9 cellular contexts compared by ENCODE assay signal in the genomic region with DNA sequence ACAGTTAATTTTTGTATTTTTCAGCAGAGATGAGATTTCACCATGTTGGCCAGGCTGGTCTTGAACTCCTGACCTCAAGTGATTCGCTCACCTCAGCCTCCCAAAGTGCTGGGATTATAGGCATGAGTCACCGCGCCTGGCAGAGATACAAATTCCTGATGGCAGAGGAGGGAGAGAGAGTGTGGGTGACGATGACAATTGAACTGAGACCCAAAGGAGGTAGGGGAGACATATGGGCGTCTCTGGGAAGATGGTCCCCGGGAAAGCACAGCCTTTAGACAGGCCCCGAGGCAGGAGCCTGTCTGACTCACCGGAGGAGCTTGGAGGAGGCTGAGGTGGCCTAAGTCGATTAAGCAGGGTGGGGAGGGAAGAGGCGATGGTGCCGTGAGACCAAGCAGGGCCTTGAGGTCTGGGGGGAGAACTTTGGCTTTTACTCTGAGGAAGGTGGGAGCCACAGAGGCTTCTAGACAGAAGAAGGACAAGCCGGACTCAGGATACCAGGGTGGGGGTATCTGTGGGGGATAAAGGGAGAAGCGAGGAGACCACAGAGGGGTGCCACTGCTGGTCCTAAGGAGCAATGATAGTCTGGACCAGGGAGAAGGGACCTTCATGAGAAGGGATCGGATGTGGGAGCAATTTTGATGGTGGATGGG. TPM values are rescaled to one million over a fixed set of nuclear protein-coding genes. Genes with fewer than 3 reads are reported as not detected.
DNase-seq lines count a peak whose midpoint lies in the region; ATAC-seq, FAIRE-seq and TF ChIP-seq lines count a peak whose summit lies in the region.
"Had no signal": no experiment of that assay in that cellular context is flagged by ENCODE, and none has a peak within 500 bp of the region (broad histone marks: within the 10 kb centered on the region; RNA-seq: fewer than 3 reads in every experiment).

No MANE protein-coding gene starts in this region.

- peak overlapping the region; percentile 81 for H3K27ac Mint-ChIP-seq in stimulated activated naive CD8-positive, alpha-beta T cell treated with anti-CD3 and anti-CD28 coated beads, Interleukin-15, Interleukin-2, amounts not matched to agents 100 ng/mL and 50 ng/mL, for 24 hours

- peaks cover 2% of the 10 kb centered on the region for H3K9me3 Mint-ChIP-seq in stimulated activated naive CD8-positive, alpha-beta T cell treated with anti-CD3 and anti-CD28 coated beads, Interleukin-15, Interleukin-2, amounts not matched to agents 100 ng/mL and 50 ng/mL, for 24 hours

- no peak for FAIRE-seq in GM12891 (lab: Jason Lieb, UNC)

- H3K4me3 ChIP-seq in fibroblast of pulmonary artery (replicated peaks; ENCODE audit: low read depth, low read length): no peak overlapping the region

- H3K27me3 Mint-ChIP-seq in stimulated activated naive CD8-positive, alpha-beta T cell treated with anti-CD3 and anti-CD28 coated beads, Interleukin-15, Interleukin-2, amounts not matched to agents 100 ng/mL and 50 ng/mL, for 24 hours: peaks cover 5% of the 10 kb centered on the region

- POLR2A ChIA-PET in RWPE1 (lab: Yijun Ruan, JAX; ENCODE audit: low non-redundant PET): no interaction called here

- H3K4me1 Mint-ChIP-seq in stimulated activated naive CD8-positive, alpha-beta T cell treated with anti-CD3 and anti-CD28 coated beads, Interleukin-15, Interleukin-2, amounts not matched to agents 100 ng/mL and 50 ng/mL, for 24 hours (ENCODE audit: low read depth): peaks cover 60% of the 10 kb centered on the region

- no peaks in the 10 kb centered on the region for H3K36me3 Mint-ChIP-seq in stimulated activated naive CD8-positive, alpha-beta T cell treated with anti-CD3 and anti-CD28 coated beads, Interleukin-15, Interleukin-2, amounts not matched to agents 100 ng/mL and 50 ng/mL, for 24 hours (ENCODE audit: low read depth)

- DNase-seq in activated CD4-positive, alpha-beta T cell treated with anti-CD3 and anti-CD28 coated beads for 48 hours: peak; percentile 58
- DNase-seq in activated CD4-positive, alpha-beta T cell treated with anti-CD3 and anti-CD28 coated beads for 4 hours: no peak
- DNase-seq in RWPE1 (ENCODE audit: low spot score) (peak; percentile 58), fibroblast of pulmonary artery (ENCODE audit: low read depth) (peak; percentile 58), GM12891 (ENCODE audit: insufficient read length, low spot score) (no peak)

- no peak overlapping the region for H3K4me3 Mint-ChIP-seq in stimulated activated naive CD8-positive, alpha-beta T cell treated with anti-CD3 and anti-CD28 coated beads, Interleukin-15, Interleukin-2, amounts not matched to agents 100 ng/mL and 50 ng/mL, for 24 hours

- H3K27ac ChIP-seq in RWPE1: peak overlapping the region; percentile 45
- H3K27ac ChIP-seq: HL-60 had no signal

- TF ChIP-seq CTCF in RWPE1 (conservative IDR thresholded peaks at IDR 0.05; ENCODE audit: low read depth): no peak
- TF ChIP-seq CTCF in fibroblast of pulmonary artery (IDR thresholded peaks at IDR 0.05; ENCODE audit: low read length, missing control alignments): no peak

- CTCF ChIA-PET in RWPE1 (lab: Yijun Ruan, JAX): no interaction called here

- TF ChIP-seq POLR2A in GM12891 (IDR thresholded peaks at IDR 0.05; ENCODE audit: low read depth, low read length): no peak

- ATAC-seq in GM18502 (IDR thresholded peaks at IDR 0.05; ENCODE audit: poor library complexity, unreplicated experiment): no peak
- ATAC-seq in GM19324 (IDR thresholded peaks at IDR 0.05; ENCODE audit: low FRiP score, unreplicated experiment): no peak

TF ChIP-seq in GM12891, 5 proteins besides CTCF, POLR2A, EP300 and RAD21:
- TF ChIP-seq POU2F2 (IDR thresholded peaks at IDR 0.05; ENCODE audit: low read depth, low read length): no peak
- no peak for TF ChIP-seq TAF1 (IDR thresholded peaks at IDR 0.05; ENCODE audit: low read depth, low read length)
- TF ChIP-seq POLR2AphosphoS5 (IDR thresholded peaks at IDR 0.05; ENCODE audit: low read depth, low read length): no peak
- no peak for TF ChIP-seq SPI1 (IDR thresholded peaks at IDR 0.05; ENCODE audit: low read depth, low read length)
- no peak for TF ChIP-seq PAX5 (IDR thresholded peaks at IDR 0.05; ENCODE audit: insufficient read depth, low read length, severe bottlenecking)
TF ChIP-seq in GM12891: peak in this region for 0.

RNA-seq across cellular contexts. Expression of gene ARRDC2, which starts 38.2 kb away (rescaled TPM):
- polyA plus RNA-seq in GM12891 (2012; ENCODE audit: low read depth, missing spikeins): 3.6 TPM

RNA-seq across cellular contexts. Expression of gene IL12RB1, which starts 40.5 kb away (rescaled TPM):
- polyA plus RNA-seq in GM12891 (2012; ENCODE audit: low read depth, missing spikeins): 13.5 TPM

RNA-seq across cellular contexts. Expression of gene MAST3, which starts 51.4 kb away (rescaled TPM):
- 7.2 TPM for polyA plus RNA-seq in GM12891 (2012; ENCODE audit: low read depth, missing spikeins)

Comparison
In these comparisons a context has a peak if more than half of its experiments do, and no peak if none do; other contexts are left out.
1. DNase-seq: peak in activated CD4-positive, alpha-beta T cell treated with anti-CD3 and anti-CD28 coated beads for 48 hours (single experiment), RWPE1 (single experiment) and fibroblast of pulmonary artery (single experiment); none in activated CD4-positive, alpha-beta T cell treated with anti-CD3 and anti-CD28 coated beads for 4 hours (0 of 2) and GM12891 (single experiment).